8 cellular contexts compared by ENCODE assay signal in genomic region chr11:65499713-65500261, GRCh38. TPM values are rescaled to one million over a fixed set of nuclear protein-coding genes. Genes with fewer than 3 reads are reported as not detected.
A peak's percentile ranks its signal among the peaks of the same experiment; 100 is the strongest.
DNase-seq lines count a peak whose midpoint lies in the region; ATAC-seq, FAIRE-seq and TF ChIP-seq lines count a peak whose summit lies in the region.

No MANE protein-coding gene starts in this region.

- H3K27me3 ChIP-seq in CD4-positive, alpha-beta T cell (ENCODE audit: control insufficient read depth, insufficient read depth, low read length) = no peaks in the 10 kb centered on the region
- H3K27me3 ChIP-seq in endothelial cell of umbilical vein (ENCODE audit: control insufficient read depth in 2 of 2, insufficient read depth in 2 of 2, low read length in 2 of 2) (no peaks in the 10 kb centered on the region), parathyroid adenoma (ENCODE audit: control insufficient read depth, insufficient read depth, low read length) (no peaks in the 10 kb centered on the region)

- no peaks in the 10 kb centered on the region for H3K9me3 Mint-ChIP-seq in CD4-positive, alpha-beta T cell
- H3K9me3 Mint-ChIP-seq in activated CD4-positive, alpha-beta T cell treated with anti-CD3 and anti-CD28 coated beads for 36 hours (ENCODE audit: low read depth) = no peaks in the 10 kb centered on the region

- H3K4me1 ChIP-seq in endothelial cell of umbilical vein (ENCODE audit: control insufficient read depth, extremely low read depth, insufficient read depth, low read length) (peaks cover 24% of the 10 kb centered on the region), parathyroid adenoma (peaks cover 9% of the 10 kb centered on the region)

- TF ChIP-seq POLR2A in endothelial cell of umbilical vein (IDR thresholded peaks at IDR 0.05; ENCODE audit: low read depth, low read length) = no peak

- peaks cover 77% of the 10 kb centered on the region for H3K79me2 ChIP-seq in endothelial cell of umbilical vein (ENCODE audit: control insufficient read depth, insufficient read depth, low read length)
- peaks cover 57% of the 10 kb centered on the region for H3K79me2 ChIP-seq in parathyroid adenoma

- no peak for DNase-seq in CD4-positive, alpha-beta T cell
- DNase-seq in NCI-H526 treated with DMSO at 0.1 percent for 48 hours (lab: John Stamatoyannopoulos, UW) = peak; percentile 70
- DNase-seq in endothelial cell of umbilical vein (ENCODE audit: low read depth, low spot score) = no peak
- no peak for DNase-seq in activated CD4-positive, alpha-beta T cell treated with anti-CD3 and anti-CD28 coated beads for 36 hours
- no peak for DNase-seq in ureter (ENCODE audit: low spot score)

- H3K4me3 Mint-ChIP-seq in CD4-positive, alpha-beta T cell = no peak overlapping the region
- H3K4me3 Mint-ChIP-seq in activated CD4-positive, alpha-beta T cell treated with anti-CD3 and anti-CD28 coated beads for 36 hours = no peak overlapping the region

- peaks cover 19% of the 10 kb centered on the region for H4K20me1 ChIP-seq in endothelial cell of umbilical vein (replicated peaks; ENCODE audit: control insufficient read depth, extremely low read depth, insufficient read depth, low read length)

- no peaks in the 10 kb centered on the region for H3K27me3 Mint-ChIP-seq in CD4-positive, alpha-beta T cell
- no peaks in the 10 kb centered on the region for H3K27me3 Mint-ChIP-seq in activated CD4-positive, alpha-beta T cell treated with anti-CD3 and anti-CD28 coated beads for 36 hours

- H3K9me3 ChIP-seq in CD4-positive, alpha-beta T cell (ENCODE audit: control insufficient read depth, low read length) = no peaks in the 10 kb centered on the region
- H3K9me3 ChIP-seq in endothelial cell of umbilical vein (replicated peaks; ENCODE audit: control insufficient read depth, insufficient read depth, low read length) (no peaks in the 10 kb centered on the region), parathyroid adenoma (ENCODE audit: control insufficient read depth, low read length) (no peaks in the 10 kb centered on the region)

- peak overlapping the region; percentile 96 for H3K27ac ChIP-seq in CD4-positive, alpha-beta T cell (ENCODE audit: low read depth, low read length)
- peak overlapping the region; percentile 89 for H3K27ac ChIP-seq in endothelial cell of umbilical vein (ENCODE audit: insufficient read depth, low read depth, low read length)
- H3K27ac ChIP-seq in parathyroid adenoma = peak overlapping the region; percentile 100

- peaks cover 35% of the 10 kb centered on the region for H3K4me1 Mint-ChIP-seq in CD4-positive, alpha-beta T cell (ENCODE audit: low read depth)
- peaks cover 30% of the 10 kb centered on the region for H3K4me1 Mint-ChIP-seq in activated CD4-positive, alpha-beta T cell treated with anti-CD3 and anti-CD28 coated beads for 36 hours

- TF ChIP-seq CTCF in CD4-positive, alpha-beta T cell (IDR thresholded peaks at IDR 0.05) = no peak
- TF ChIP-seq CTCF in endothelial cell of umbilical vein (IDR thresholded peaks at IDR 0.05; ENCODE audit: extremely low read depth in 1 of 2, insufficient read depth in 1 of 2, low read depth in 1 of 2, low read length in 2 of 2) (no peak), parathyroid adenoma (IDR thresholded peaks at IDR 0.05) (no peak)

- FAIRE-seq in endothelial cell of umbilical vein (lab: Jason Lieb, UNC) = no peak

- intact Hi-C loops in CD4-positive, alpha-beta T cell (cut with DNase I, micrococcal nuclease) = no loop called here
- intact Hi-C loops in endothelial cell of umbilical vein (cut with micrococcal nuclease) = loop anchor here (5.0 kb wide), 1 partner anchor 42 kb away; no protein-coding TSS in a partner anchor
- intact Hi-C loops in activated CD4-positive, alpha-beta T cell treated with anti-CD3 and anti-CD28 coated beads for 36 hours (cut with DNase I, micrococcal nuclease) = no loop called here

- H3K4me2 ChIP-seq in endothelial cell of umbilical vein (ENCODE audit: insufficient read depth, low read length) = peak overlapping the region; percentile 97
- H3K4me2 ChIP-seq in parathyroid adenoma (ENCODE audit: low read length) = peak overlapping the region; percentile 95

- H3K36me3 Mint-ChIP-seq in CD4-positive, alpha-beta T cell (ENCODE audit: low read depth) = no peaks in the 10 kb centered on the region
- no peaks in the 10 kb centered on the region for H3K36me3 Mint-ChIP-seq in activated CD4-positive, alpha-beta T cell treated with anti-CD3 and anti-CD28 coated beads for 36 hours (ENCODE audit: low read depth)

- H3K4me3 ChIP-seq in endothelial cell of umbilical vein (replicated peaks in 1 of 3; ENCODE audit: insufficient read depth in 1 of 3, low read depth in 1 of 3, low read length in 3 of 3) = peak overlapping the region; percentile 67 to 98 (median 91)
- H3K4me3 ChIP-seq in parathyroid adenoma (ENCODE audit: low read depth, low read length) = peak overlapping the region; percentile 100

- no peaks in the 10 kb centered on the region for H3K9me1 ChIP-seq in endothelial cell of umbilical vein (replicated peaks; ENCODE audit: control insufficient read depth, extremely low read depth, insufficient read depth, low read length)

- ATAC-seq in CD4-positive, alpha-beta T cell (ENCODE audit: poor library complexity) = no peak
- ATAC-seq in HG03342 (IDR thresholded peaks at IDR 0.05; ENCODE audit: unreplicated experiment) (no peak), HG03439 (IDR thresholded peaks at IDR 0.05; ENCODE audit: unreplicated experiment) (no peak)
- no peak for ATAC-seq in activated CD4-positive, alpha-beta T cell treated with anti-CD3 and anti-CD28 coated beads for 36 hours

- no TSS peak for BruUV-seq in endothelial cell of umbilical vein (replicated peaks; lab: Mats Ljungman, UMichigan)

- H3K9ac ChIP-seq in endothelial cell of umbilical vein (replicated peaks; ENCODE audit: extremely low read depth, insufficient read depth, low read length) = peak overlapping the region; percentile 95
- H3K9ac ChIP-seq in parathyroid adenoma = peak overlapping the region; percentile 99

- H2AFZ ChIP-seq in endothelial cell of umbilical vein (ENCODE audit: low read depth, low read length) = no peak overlapping the region
- no peak overlapping the region for H2AFZ ChIP-seq in parathyroid adenoma

- POLR2A ChIA-PET in CD4-positive, alpha-beta T cell (lab: Charles Lee) = interaction anchor here (0.7 to 15.9 kb wide), 57 partner anchors 8 to 1936 kb away, joined by 3 to 3042 read pairs (median 7); partner anchors contain the start of genes CCDC85B, CDC42EP2, CFL1 and DPF2
- POLR2A ChIA-PET in endothelial cell of umbilical vein (lab: Charles Lee) = interaction anchor here (0.6 to 13.9 kb wide), 22 partner anchors 9 to 117 kb away, joined by 3 to 283 read pairs (median 8); partner anchors contain the start of genes NEAT1 and SLC25A45
- POLR2A ChIA-PET in activated CD4-positive, alpha-beta T cell treated with anti-CD3 and anti-CD28 coated beads for 36 hours (lab: Charles Lee) = interaction anchor here (0.5 to 25.9 kb wide), 27 partner anchors 7 to 1789 kb away, joined by 3 to 1637 read pairs (median 6); partner anchors contain the start of genes EHBP1L1, FAM89B, FRMD8 and NEAT1

- H3K36me3 ChIP-seq in endothelial cell of umbilical vein (ENCODE audit: control insufficient read depth in 2 of 2, extremely low read depth in 1 of 2, insufficient read depth in 2 of 2, low read length in 2 of 2) (peaks cover 11 to 22% of the 10 kb centered on the region in 2 experiments), parathyroid adenoma (ENCODE audit: control insufficient read depth, insufficient read depth, low read length) (peaks cover 39% of the 10 kb centered on the region)

- no peak overlapping the region for H3K27ac Mint-ChIP-seq in CD4-positive, alpha-beta T cell
- no peak overlapping the region for H3K27ac Mint-ChIP-seq in activated CD4-positive, alpha-beta T cell treated with anti-CD3 and anti-CD28 coated beads for 36 hours

- CTCF ChIA-PET in CD4-positive, alpha-beta T cell (lab: Charles Lee) = interaction anchor here (1.1 to 5.1 kb wide), 6 partner anchors 10 to 118 kb away, joined by 3 to 40 read pairs (median 19); partner anchors contain the start of gene SLC25A45
- CTCF ChIA-PET in endothelial cell of umbilical vein (lab: Charles Lee) = interaction anchor here (1.1 to 13.9 kb wide), 6 partner anchors 11 to 80 kb away, joined by 3 to 247 read pairs (median 7); no protein-coding TSS in a partner anchor
- CTCF ChIA-PET in activated CD4-positive, alpha-beta T cell treated with anti-CD3 and anti-CD28 coated beads for 36 hours (lab: Charles Lee) = interaction anchor here (1.0 to 6.0 kb wide), 12 partner anchors 8 to 238 kb away, joined by 3 to 90 read pairs (median 6); partner anchors contain the start of genes NEAT1 and POLA2

- dilution Hi-C loops in endothelial cell of umbilical vein (cut with MboI; ENCODE audit: extremely low pct_ligation_motif_present, low sequenced_read_pairs) = no loop called here

RNA-seq across cellular contexts. Expression of gene MALAT1, which starts 0.9 kb away (rescaled TPM):
- over 10,000 TPM; 31,509 to 32,316 TPM for total RNA-seq in CD4-positive, alpha-beta T cell
- total RNA-seq in endothelial cell of umbilical vein = 7,529 and 7,700 TPM in 2 replicates
- polyA plus RNA-seq in endothelial cell of umbilical vein = 394 and 491 TPM in 2 replicates
- 47.1 and 87.3 TPM in 2 replicates for polyA plus RNA-seq in endothelial cell of umbilical vein (2011; cell fraction: cytosol; rRNA removed)
- 5,514 and 5,703 TPM in 2 replicates for polyA plus RNA-seq in endothelial cell of umbilical vein (2011; cell fraction: nucleus; rRNA removed)
- polyA plus RNA-seq in endothelial cell of umbilical vein (2012) = 638 and 920 TPM in 2 replicates
- 8,330 and 9,132 TPM in 2 replicates for polyA minus RNA-seq in endothelial cell of umbilical vein
- 1,996 TPM for polyA minus RNA-seq in endothelial cell of umbilical vein (2011; cell fraction: cytosol; rRNA and poly(A)+ RNA removed)
- polyA minus RNA-seq in endothelial cell of umbilical vein (2011; cell fraction: nucleus; rRNA and poly(A)+ RNA removed) = 28,697 and 33,573 TPM in 2 replicates
- total RNA-seq in activated CD4-positive, alpha-beta T cell treated with anti-CD3 and anti-CD28 coated beads for 36 hours = 1,000 to 10,000 TPM; 7,016 to 9,748 TPM
- total RNA-seq in ureter = 19,443 TPM

RNA-seq across cellular contexts. Expression of gene SCYL1, which starts 25.1 kb away (rescaled TPM):
- total RNA-seq in CD4-positive, alpha-beta T cell = 10 to 100 TPM; 57.4 to 60.7 TPM
- total RNA-seq in endothelial cell of umbilical vein (88.2 and 88.7 TPM in 2 replicates), ureter (62.9 TPM)
- polyA plus RNA-seq in endothelial cell of umbilical vein = 126 and 153 TPM in 2 replicates
- 95.1 and 111 TPM in 2 replicates for polyA plus RNA-seq in endothelial cell of umbilical vein (2011; cell fraction: cytosol; rRNA removed)
- 143 and 176 TPM in 2 replicates for polyA plus RNA-seq in endothelial cell of umbilical vein (2011; cell fraction: nucleus; rRNA removed)
- polyA plus RNA-seq in endothelial cell of umbilical vein (2012) = 53.3 and 68.2 TPM in 2 replicates
- 50.9 and 74.3 TPM in 2 replicates for polyA minus RNA-seq in endothelial cell of umbilical vein
- polyA minus RNA-seq in endothelial cell of umbilical vein (2011; cell fraction: cytosol; rRNA and poly(A)+ RNA removed) = 57.2 TPM
- polyA minus RNA-seq in endothelial cell of umbilical vein (2011; cell fraction: nucleus; rRNA and poly(A)+ RNA removed) = 38.2 and 51.4 TPM in 2 replicates
- total RNA-seq in activated CD4-positive, alpha-beta T cell treated with anti-CD3 and anti-CD28 coated beads for 36 hours = 10 to 100 TPM; 66.5 to 78.8 TPM

RNA-seq across cellular contexts. Expression of gene LTBP3, which starts 58.4 kb away (rescaled TPM):
- 100 to 1,000 TPM; 236 to 238 TPM for total RNA-seq in CD4-positive, alpha-beta T cell
- 120 and 121 TPM in 2 replicates for total RNA-seq in endothelial cell of umbilical vein
- polyA plus RNA-seq in endothelial cell of umbilical vein = 209 and 225 TPM in 2 replicates
- 92.6 and 135 TPM in 2 replicates for polyA plus RNA-seq in endothelial cell of umbilical vein (2011; cell fraction: cytosol; rRNA removed)
- 799 and 904 TPM in 2 replicates for polyA plus RNA-seq in endothelial cell of umbilical vein (2011; cell fraction: nucleus; rRNA removed)
- 108 and 232 TPM in 2 replicates for polyA plus RNA-seq in endothelial cell of umbilical vein (2012)
- polyA minus RNA-seq in endothelial cell of umbilical vein = 44.1 and 70.6 TPM in 2 replicates
- 8.5 TPM for polyA minus RNA-seq in endothelial cell of umbilical vein (2011; cell fraction: cytosol; rRNA and poly(A)+ RNA removed)
- 104 and 152 TPM in 2 replicates for polyA minus RNA-seq in endothelial cell of umbilical vein (2011; cell fraction: nucleus; rRNA and poly(A)+ RNA removed)
- total RNA-seq in activated CD4-positive, alpha-beta T cell treated with anti-CD3 and anti-CD28 coated beads for 36 hours = 10 to 100 TPM; 57.8 to 72.7 TPM
- 120 TPM for total RNA-seq in ureter
